Comparison of ENCODE assay signal across 7 cellular contexts in the genomic region with DNA sequence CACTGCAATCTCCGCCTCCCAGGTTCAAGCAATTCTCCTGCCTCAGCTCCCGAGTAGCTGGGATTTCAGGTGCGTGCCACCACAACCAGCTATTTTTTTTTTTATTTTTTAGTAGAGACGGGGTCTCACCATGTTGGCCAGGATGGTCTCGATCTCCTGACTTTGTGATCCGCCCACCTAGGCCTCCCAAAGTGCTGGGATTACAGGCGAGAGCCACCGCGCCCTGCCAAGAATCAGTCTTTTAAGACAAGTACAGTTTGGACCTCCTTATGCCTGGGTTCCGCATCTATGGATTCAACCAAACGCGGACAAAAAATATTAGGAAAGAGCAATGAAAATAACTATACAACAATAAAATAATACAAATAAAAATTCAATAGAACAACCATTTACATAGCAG.
A peak's percentile ranks its signal among the peaks of the same experiment; 100 is the strongest.
DNase-seq lines count a peak whose midpoint lies in the region; ATAC-seq, FAIRE-seq and TF ChIP-seq lines count a peak whose summit lies in the region.
"Not testable (repeated sequence)": the region's sequence is repeated elsewhere in the genome, so short reads cannot be mapped to it uniquely, and the experiment has no call there.

No MANE protein-coding gene starts in this region.

- POLR2A ChIA-PET in activated naive CD8-positive, alpha-beta T cell treated with anti-CD3 and anti-CD28 coated beads, Interleukin-2, amount 10 ng/mL, durations not matched to agents 7 days and 5 days (lab: Charles Lee): not testable (repeated sequence)

- DNase-seq in activated CD8-positive, alpha-beta memory T cell treated with anti-CD3 and anti-CD28 coated beads, Interleukin-2, amount 50 U/mL, for 48 hours: peak; percentile 12
- DNase-seq in activated naive CD8-positive, alpha-beta T cell treated with anti-CD3 and anti-CD28 coated beads, Interleukin-2, amount 10 ng/mL, durations not matched to agents 7 days and 5 days: peak; percentile 8
- peak; percentile 18 for DNase-seq in kidney
- peak; percentile 16 for DNase-seq in mesenteric fat pad (ENCODE audit: low spot score)
- DNase-seq in neural progenitor cell (ENCODE audit: low spot score): not testable (repeated sequence)
- DNase-seq in posterior vena cava (ENCODE audit: low spot score): peak; percentile 30

- H3K27me3 Mint-ChIP-seq in activated naive CD8-positive, alpha-beta T cell treated with anti-CD3 and anti-CD28 coated beads, Interleukin-2, amount 10 ng/mL, durations not matched to agents 7 days and 5 days; neural progenitor cell (ENCODE audit: insufficient read depth, low read depth): not testable (repeated sequence)

- H3K79me2 ChIP-seq in neural progenitor cell (ENCODE audit: low read depth): not testable (repeated sequence)

- not testable (repeated sequence) for H3K27me3 ChIP-seq in BLaER1 treated with 17β-estradiol and CSF1 and Interleukin-3, amounts not matched to agents 10 nM and 100 nM; neural progenitor cell

- H3K36me3 Mint-ChIP-seq in activated naive CD8-positive, alpha-beta T cell treated with anti-CD3 and anti-CD28 coated beads, Interleukin-2, amount 10 ng/mL, durations not matched to agents 7 days and 5 days; neural progenitor cell: not testable (repeated sequence)

- peak overlapping the region in 8 of 11 experiments; percentile 72 to 86 (median 81); a peak in 9 of 22 replicates for H3K4me2 ChIP-seq in BLaER1 treated with 17β-estradiol and CSF1 and Interleukin-3, amounts not matched to agents 10 nM and 100 nM
- H3K4me2 ChIP-seq in neural progenitor cell: not testable (repeated sequence)

- H3K9me3 ChIP-seq in BLaER1 treated with 17β-estradiol and CSF1 and Interleukin-3, amounts not matched to agents 10 nM and 100 nM (replicated peaks in 1 of 11); kidney (ENCODE audit: control insufficient read depth in 1 of 2, low read length in 2 of 2); neural progenitor cell (ENCODE audit: low read depth): not testable (repeated sequence)

- H3K4me1 ChIP-seq in BLaER1 treated with 17β-estradiol and CSF1 and Interleukin-3, amounts not matched to agents 10 nM and 100 nM: peaks cover 13 to 70% (median 62%) of the 10 kb centered on the region in 10 experiments
- not testable (repeated sequence) for H3K4me1 ChIP-seq in kidney (ENCODE audit: control insufficient read depth in 1 of 2, insufficient read depth in 1 of 2, low read depth in 1 of 2, low read length in 2 of 2); neural progenitor cell

- not testable (repeated sequence) for H3K27ac Mint-ChIP-seq in activated naive CD8-positive, alpha-beta T cell treated with anti-CD3 and anti-CD28 coated beads, Interleukin-2, amount 10 ng/mL, durations not matched to agents 7 days and 5 days
- peak overlapping the region; percentile 53 for H3K27ac Mint-ChIP-seq in neural progenitor cell

- not testable (repeated sequence) for H3K27ac ChIP-seq in BLaER1 treated with 17β-estradiol and CSF1 and Interleukin-3, amounts not matched to agents 10 nM and 100 nM; kidney (ENCODE audit: low read depth in 2 of 2, low read length in 2 of 2); neural progenitor cell

- ATAC-seq in activated naive CD8-positive, alpha-beta T cell treated with anti-CD3 and anti-CD28 coated beads, Interleukin-2, amount 10 ng/mL, durations not matched to agents 7 days and 5 days (ENCODE audit: low read depth): not testable (repeated sequence)

- H3F3A ChIP-seq in neural progenitor cell (ENCODE audit: low read depth): not testable (repeated sequence)

- not testable (repeated sequence) for FAIRE-seq in kidney (lab: Jason Lieb, UNC)

- H3K4me3 ChIP-seq in BLaER1 treated with 17β-estradiol and CSF1 and Interleukin-3, amounts not matched to agents 10 nM and 100 nM; kidney (ENCODE audit: low read length in 2 of 2); neural progenitor cell: not testable (repeated sequence)

- H3K4me3 Mint-ChIP-seq in activated naive CD8-positive, alpha-beta T cell treated with anti-CD3 and anti-CD28 coated beads, Interleukin-2, amount 10 ng/mL, durations not matched to agents 7 days and 5 days; neural progenitor cell: not testable (repeated sequence)

- not testable (repeated sequence) for H2AFZ ChIP-seq in neural progenitor cell (replicated peaks)

- not testable (repeated sequence) for TF ChIP-seq CTCF in kidney (IDR thresholded peaks at IDR 0.05; ENCODE audit: borderline replicate concordance, extremely low read depth, insufficient read depth); neural progenitor cell (IDR thresholded peaks at IDR 0.05)

- H4K20me1 ChIP-seq in BLaER1 treated with 17β-estradiol and CSF1 and Interleukin-3, amounts not matched to agents 10 nM and 100 nM; neural progenitor cell (ENCODE audit: low read depth): not testable (repeated sequence)

- H3K4me1 Mint-ChIP-seq in activated naive CD8-positive, alpha-beta T cell treated with anti-CD3 and anti-CD28 coated beads, Interleukin-2, amount 10 ng/mL, durations not matched to agents 7 days and 5 days: not testable (repeated sequence)
- peaks cover 26% of the 10 kb centered on the region for H3K4me1 Mint-ChIP-seq in neural progenitor cell

- not testable (repeated sequence) for H3K36me3 ChIP-seq in BLaER1 treated with 17β-estradiol and CSF1 and Interleukin-3, amounts not matched to agents 10 nM and 100 nM; kidney (ENCODE audit: control insufficient read depth in 1 of 2, insufficient read depth in 2 of 2, low read length in 2 of 2); neural progenitor cell

- not testable (repeated sequence) for H3K9ac ChIP-seq in BLaER1 treated with 17β-estradiol and CSF1 and Interleukin-3, amounts not matched to agents 10 nM and 100 nM; kidney (ENCODE audit: low read length in 2 of 2); neural progenitor cell

- intact Hi-C loops in kidney (cut with DNase I); posterior vena cava (cut with DNase I): not testable (repeated sequence)

- not testable (repeated sequence) for H3K9me3 Mint-ChIP-seq in activated naive CD8-positive, alpha-beta T cell treated with anti-CD3 and anti-CD28 coated beads, Interleukin-2, amount 10 ng/mL, durations not matched to agents 7 days and 5 days; neural progenitor cell
